20 cellular contexts compared by ENCODE assay signal in the genomic region with DNA sequence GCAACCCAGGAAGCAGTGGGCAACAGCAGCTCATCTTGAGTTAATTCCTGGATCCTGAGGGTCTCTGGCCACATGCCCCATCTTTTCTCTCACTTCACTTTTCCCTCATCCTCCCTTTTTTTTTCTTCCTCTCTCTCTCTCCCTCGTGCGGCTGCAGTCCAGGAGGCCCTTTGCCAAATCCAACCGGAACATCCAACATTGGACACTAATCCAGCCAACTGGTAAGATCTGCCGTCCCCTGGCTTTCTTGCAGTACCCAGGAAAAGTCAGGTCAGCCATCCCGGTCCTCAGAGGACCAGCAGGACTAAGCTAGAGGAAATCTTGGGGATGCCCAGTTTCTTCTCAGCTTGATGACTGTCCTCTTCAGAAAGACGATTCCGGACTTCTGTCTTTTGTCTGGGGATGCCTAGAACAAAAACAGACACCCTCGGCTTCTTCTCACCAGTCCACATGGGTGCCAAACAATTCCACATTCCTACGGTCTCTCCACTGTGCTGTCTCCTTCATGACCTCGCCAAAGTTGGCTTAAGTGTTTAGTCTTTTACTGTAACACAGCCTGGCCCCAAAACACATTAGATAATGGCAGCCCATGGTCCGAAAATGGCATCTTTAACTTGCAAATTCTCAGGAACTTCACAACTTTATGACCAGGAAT.
"Had no signal": no experiment of that assay in that cellular context is flagged by ENCODE, and none has a peak within 500 bp of the region (broad histone marks: within the 10 kb centered on the region; RNA-seq: fewer than 3 reads in every experiment).

No MANE protein-coding gene starts in this region.

- H3K9me3 ChIP-seq: adrenal gland, esophagus squamous epithelium, sigmoid colon, uterus had no signal

- H3K27me3 ChIP-seq: adrenal gland, esophagus squamous epithelium, hepatocyte, sigmoid colon, spleen, tibial nerve, uterus had no signal

- H3K4me1 Mint-ChIP-seq: activated CD4-positive, alpha-beta memory T cell treated with anti-CD3 and anti-CD28 coated beads, Interleukin-2, amount 10 ng/mL, durations not matched to agents 7 days and 5 days had no signal

- H3K27ac ChIP-seq: adrenal gland, esophagus squamous epithelium, hepatocyte, spleen, tibial nerve, uterus had no signal

- ATAC-seq: activated CD8-positive, alpha-beta memory T cell treated with anti-CD3 and anti-CD28 coated beads, Interleukin-2, amount 10 ng/mL, durations not matched to agents 7 days and 5 days; left colon had no signal

- H3K4me3 Mint-ChIP-seq: activated CD4-positive, alpha-beta memory T cell treated with anti-CD3 and anti-CD28 coated beads, Interleukin-2, amount 10 ng/mL, durations not matched to agents 7 days and 5 days; activated CD8-positive, alpha-beta memory T cell treated with anti-CD3 and anti-CD28 coated beads, Interleukin-2, amount 10 ng/mL, durations not matched to agents 7 days and 5 days; activated naive CD4-positive, alpha-beta T cell treated with anti-CD3 and anti-CD28 coated beads for 36 hours; mesothelial cell of epicardium had no signal

- H3K4me1 ChIP-seq: adrenal gland, esophagus squamous epithelium, uterus had no signal

- FAIRE-seq: bronchial epithelial cell had no signal

- H3K27me3 Mint-ChIP-seq: activated CD4-positive, alpha-beta memory T cell treated with anti-CD3 and anti-CD28 coated beads, Interleukin-2, amount 10 ng/mL, durations not matched to agents 7 days and 5 days; activated CD8-positive, alpha-beta memory T cell treated with anti-CD3 and anti-CD28 coated beads, Interleukin-2, amount 10 ng/mL, durations not matched to agents 7 days and 5 days had no signal

- H3K4me3 ChIP-seq: adrenal gland, esophagus squamous epithelium, hepatocyte, sigmoid colon, spleen, tibial nerve, uterus had no signal

- DNase-seq: activated CD4-positive, alpha-beta memory T cell treated with anti-CD3 and anti-CD28 coated beads, Interleukin-2, amount 10 ng/mL, durations not matched to agents 7 days and 5 days; activated CD4-positive, alpha-beta T cell treated with anti-CD3 and anti-CD28 coated beads for 48 hours; activated CD4-positive, CD25-positive, alpha-beta regulatory T cell; activated CD8-positive, alpha-beta memory T cell treated with anti-CD3 and anti-CD28 coated beads, Interleukin-2, amount 10 ng/mL, durations not matched to agents 7 days and 5 days; activated naive CD4-positive, alpha-beta T cell treated with anti-CD3 and anti-CD28 coated beads for 36 hours; adrenal gland; dermis blood vessel endothelial cell; effector memory CD4-positive, alpha-beta T cell; esophagus squamous epithelium; left colon; sigmoid colon; spleen; stimulated activated CD4-positive, alpha-beta T cell treated with anti-CD3 and anti-CD28 coated beads, Interleukin-4, amount 100 ng/mL, for 4 hours; stimulated activated naive CD4-positive, alpha-beta T cell; T1000; uterus had no signal

- H3K27ac Mint-ChIP-seq: activated CD4-positive, alpha-beta memory T cell treated with anti-CD3 and anti-CD28 coated beads, Interleukin-2, amount 10 ng/mL, durations not matched to agents 7 days and 5 days; activated CD8-positive, alpha-beta memory T cell treated with anti-CD3 and anti-CD28 coated beads, Interleukin-2, amount 10 ng/mL, durations not matched to agents 7 days and 5 days; activated naive CD4-positive, alpha-beta T cell treated with anti-CD3 and anti-CD28 coated beads for 36 hours; mesothelial cell of epicardium had no signal

- H3K36me3 ChIP-seq: adrenal gland, sigmoid colon, uterus had no signal
